18 cellular contexts compared by ENCODE assay signal in genomic region chr10:70567603-70568002, GRCh38. TPM values are rescaled to one million over a fixed set of nuclear protein-coding genes. Genes with fewer than 3 reads are reported as not detected.
"Had no signal": no experiment of that assay in that cellular context is flagged by ENCODE, and none has a peak within 500 bp of the region (broad histone marks: within the 10 kb centered on the region; RNA-seq: fewer than 3 reads in every experiment).

No MANE protein-coding gene starts in this region.

- H3K9me3 Mint-ChIP-seq: activated CD4-positive, alpha-beta memory T cell treated with anti-CD3 and anti-CD28 coated beads, Interleukin-2, amount 10 ng/mL, durations not matched to agents 7 days and 5 days; endodermal cell; mesothelial cell of epicardium; neural crest cell had no signal

- H3K79me2 ChIP-seq: hepatocyte had no signal

- H3K9me3 ChIP-seq: ovary, stomach, thoracic aorta had no signal

- H3K4me2 ChIP-seq: hepatocyte had no signal

- H3K4me3 ChIP-seq: hepatocyte, ovary, stomach, thoracic aorta had no signal

- H3K4me1 Mint-ChIP-seq: endodermal cell, neural crest cell had no signal

- H3K36me3 ChIP-seq: brain microvascular endothelial cell, ovary, thoracic aorta had no signal

- H3K27ac Mint-ChIP-seq: activated CD4-positive, alpha-beta memory T cell treated with anti-CD3 and anti-CD28 coated beads, Interleukin-2, amount 10 ng/mL, durations not matched to agents 7 days and 5 days; mesothelial cell of epicardium had no signal

- H3K27me3 ChIP-seq: brain microvascular endothelial cell, hepatocyte, ovary, stomach had no signal

- DNase-seq: activated CD4-positive, alpha-beta memory T cell treated with anti-CD3 and anti-CD28 coated beads, Interleukin-2, amount 10 ng/mL, durations not matched to agents 7 days and 5 days; activated CD8-positive, alpha-beta memory T cell treated with anti-CD3 and anti-CD28 coated beads, Interleukin-2, amount 50 U/mL, for 4 hours; activated naive CD4-positive, alpha-beta T cell treated with anti-CD3 and anti-CD28 coated beads, Interleukin-2, amount 50 U/mL, for 16 hours; amniotic stem cell; brain microvascular endothelial cell; endodermal cell; stimulated activated CD4-positive, alpha-beta T cell treated with anti-CD3 and anti-CD28 coated beads, Interleukin-4, amount 100 ng/mL, for 1 hour; stimulated activated CD8-positive, alpha-beta memory T cell treated with anti-CD3 and anti-CD28 coated beads, Interleukin-4, amount 100 ng/mL, for 48 hours; stomach had no signal

- H3K36me3 Mint-ChIP-seq: mesothelial cell of epicardium had no signal

- H3K27ac ChIP-seq: brain microvascular endothelial cell, hepatocyte, ovary, stomach, thoracic aorta, VCaP had no signal

- H2AFZ ChIP-seq: hepatocyte had no signal

- H3K4me3 Mint-ChIP-seq: activated CD4-positive, alpha-beta memory T cell treated with anti-CD3 and anti-CD28 coated beads, Interleukin-2, amount 10 ng/mL, durations not matched to agents 7 days and 5 days; endodermal cell; mesothelial cell of epicardium; neural crest cell had no signal

RNA-seq across cellular contexts. Expression of gene PRF1, which starts 34.9 kb away (rescaled TPM):
- total RNA-seq: chondrocyte, dermis microvascular lymphatic vessel endothelial cell, endodermal cell, hepatocyte, myocyte, neural crest cell had no signal
